In genomic region chr1:160410412-160411005, GRCh38 we compare ENCODE assay signal across 14 cellular contexts. TPM values are rescaled to one million over a fixed set of nuclear protein-coding genes. Genes with fewer than 3 reads are reported as not detected.
A peak's percentile ranks its signal among the peaks of the same experiment; 100 is the strongest.
DNase-seq lines count a peak whose midpoint lies in the region; ATAC-seq and TF ChIP-seq lines count a peak whose summit lies in the region.
"Had no signal": no experiment of that assay in that cellular context is flagged by ENCODE, and none has a peak within 500 bp of the region (broad histone marks: within the 10 kb centered on the region; RNA-seq: fewer than 3 reads in every experiment).

No MANE protein-coding gene starts in this region.

- intact Hi-C loops in mucosa of descending colon (cut with DNase I, micrococcal nuclease): no loop called here

- TF ChIP-seq CTCF in fibroblast of the aortic adventitia (IDR thresholded peaks at IDR 0.05; ENCODE audit: insufficient read depth, low read length) (no peak), osteoblast (IDR thresholded peaks at IDR 0.05; ENCODE audit: extremely low read depth, low read depth, low read length) (no peak), mucosa of descending colon (IDR thresholded peaks at IDR 0.05) (no peak)

- no peaks in the 10 kb centered on the region for H3K9me3 ChIP-seq in HUES48 (ENCODE audit: control insufficient read depth, insufficient read depth, low read length)
- H3K9me3 ChIP-seq in osteoblast (ENCODE audit: low read depth, low read length): no peaks in the 10 kb centered on the region
- H3K9me3 ChIP-seq in mucosa of descending colon: no peaks in the 10 kb centered on the region
- H3K9me3 ChIP-seq: spleen had no signal

- DNase-seq in NCI-H2171 (lab: John Stamatoyannopoulos, UW): peak; percentile 44
- peak; percentile 33 for DNase-seq in fibroblast of the aortic adventitia (ENCODE audit: low read depth)
- DNase-seq in osteoblast (ENCODE audit: insufficient read length, low spot score, missing footprints): peak; percentile 87
- no peak for DNase-seq in mucosa of descending colon
- DNase-seq in T-helper 2 cell: no peak
- DNase-seq: activated CD4-positive, alpha-beta T cell treated with anti-CD3 and anti-CD28 coated beads for 36 hours; activated effector memory CD4-positive, alpha-beta T cell treated with Interleukin-2 at 50 U/mL for 16 hours; COR-L47; foreskin keratinocyte; NCI-H774; spleen had no signal

- ATAC-seq in HG03457 (IDR thresholded peaks at IDR 0.05; ENCODE audit: unreplicated experiment) (no peak), HG02798 (IDR thresholded peaks at IDR 0.05; ENCODE audit: poor library complexity, unreplicated experiment) (no peak), mucosa of descending colon (no peak)
- ATAC-seq: activated CD4-positive, alpha-beta T cell treated with anti-CD3 and anti-CD28 coated beads for 36 hours; foreskin keratinocyte had no signal

- H3K9ac ChIP-seq in HUES48 (ENCODE audit: low read depth, low read length): no peak overlapping the region

- H3K4me1 ChIP-seq in HUES48 (ENCODE audit: control insufficient read depth, insufficient read depth, low read length) (peaks cover 39% of the 10 kb centered on the region), osteoblast (ENCODE audit: insufficient read depth, low read length) (no peaks in the 10 kb centered on the region), mucosa of descending colon (ENCODE audit: low read depth) (peaks cover 3% of the 10 kb centered on the region)
- H3K4me1 ChIP-seq: spleen had no signal

- H3K27ac ChIP-seq in HUES48 (ENCODE audit: low read depth, low read length) (peak overlapping the region; percentile 74), osteoblast (ENCODE audit: low read depth, low read length) (no peak overlapping the region)
- H3K27ac ChIP-seq: foreskin keratinocyte, spleen had no signal

- H4K20me1 ChIP-seq in osteoblast (ENCODE audit: insufficient read depth, low read length): no peaks in the 10 kb centered on the region

- no peak overlapping the region for H2AFZ ChIP-seq in osteoblast (ENCODE audit: low read length)

- H3K4me3 ChIP-seq in HUES48 (ENCODE audit: low read depth, low read length) (no peak overlapping the region), fibroblast of the aortic adventitia (ENCODE audit: low read depth, low read length) (no peak overlapping the region), osteoblast (ENCODE audit: insufficient read depth, low read length) (no peak overlapping the region), mucosa of descending colon (no peak overlapping the region)
- H3K4me3 ChIP-seq: spleen had no signal

- H3K4me2 ChIP-seq in osteoblast (ENCODE audit: insufficient read depth, low read length): no peak overlapping the region

- H3K79me2 ChIP-seq in osteoblast (ENCODE audit: insufficient read depth, low read length): no peaks in the 10 kb centered on the region

- no peaks in the 10 kb centered on the region for H3K27me3 ChIP-seq in HUES48 (ENCODE audit: control insufficient read depth, insufficient read depth, low read length)
- peaks cover 9% of the 10 kb centered on the region for H3K27me3 ChIP-seq in osteoblast (ENCODE audit: insufficient read depth, low read length)
- H3K27me3 ChIP-seq: foreskin keratinocyte, spleen had no signal

- H3K36me3 ChIP-seq in HUES48 (ENCODE audit: control insufficient read depth, insufficient read depth, low read length): peaks cover 7% of the 10 kb centered on the region; the same call in 1 of the 2 replicates
- no peaks in the 10 kb centered on the region for H3K36me3 ChIP-seq in osteoblast (ENCODE audit: insufficient read depth, low read length)
- H3K36me3 ChIP-seq in mucosa of descending colon (ENCODE audit: low read depth): no peaks in the 10 kb centered on the region
- H3K36me3 ChIP-seq: spleen had no signal

RNA-seq across cellular contexts. Expression of gene VANGL2, which starts 10.1 kb away (rescaled TPM):
- not detected in 2 replicates for total RNA-seq in fibroblast of the aortic adventitia (ENCODE audit: low replicate concordance)
- total RNA-seq in osteoblast: under 0.01 TPM in 1 of 2 replicates, not detected in the other
- 1 to 10 TPM; 5.2 to 8.9 (median 8.7) TPM for total RNA-seq in mucosa of descending colon

RNA-seq across cellular contexts. Expression of gene NHLH1, which starts 43.6 kb away (rescaled TPM):
- total RNA-seq in fibroblast of the aortic adventitia (ENCODE audit: low replicate concordance): not detected in 2 replicates
- under 0.01 TPM in 1 of 2 replicates, not detected in the other for total RNA-seq in osteoblast
- total RNA-seq in mucosa of descending colon: under 1 TPM; 0.14 to 0.16 (median 0.14) TPM

Comparison
In these comparisons a context has a peak if more than half of its experiments do, and no peak if none do; other contexts are left out.
1. DNase-seq: peak in NCI-H2171 (single experiment), fibroblast of the aortic adventitia (single experiment) and osteoblast (single experiment); none in mucosa of descending colon (0 of 3) and T-helper 2 cell (0 of 5).